In genomic region chr19:33279430-33280350, GRCh38 we compare ENCODE assay signal across 1 cellular context.
TF ChIP-seq lines count a peak whose summit lies in the region.

No MANE protein-coding gene starts in this region.

TF ChIP-seq in HepG2, 621 proteins besides CTCF, POLR2A, EP300 and RAD21 (continued from another document):
- TF ChIP-seq, protein P1, sequence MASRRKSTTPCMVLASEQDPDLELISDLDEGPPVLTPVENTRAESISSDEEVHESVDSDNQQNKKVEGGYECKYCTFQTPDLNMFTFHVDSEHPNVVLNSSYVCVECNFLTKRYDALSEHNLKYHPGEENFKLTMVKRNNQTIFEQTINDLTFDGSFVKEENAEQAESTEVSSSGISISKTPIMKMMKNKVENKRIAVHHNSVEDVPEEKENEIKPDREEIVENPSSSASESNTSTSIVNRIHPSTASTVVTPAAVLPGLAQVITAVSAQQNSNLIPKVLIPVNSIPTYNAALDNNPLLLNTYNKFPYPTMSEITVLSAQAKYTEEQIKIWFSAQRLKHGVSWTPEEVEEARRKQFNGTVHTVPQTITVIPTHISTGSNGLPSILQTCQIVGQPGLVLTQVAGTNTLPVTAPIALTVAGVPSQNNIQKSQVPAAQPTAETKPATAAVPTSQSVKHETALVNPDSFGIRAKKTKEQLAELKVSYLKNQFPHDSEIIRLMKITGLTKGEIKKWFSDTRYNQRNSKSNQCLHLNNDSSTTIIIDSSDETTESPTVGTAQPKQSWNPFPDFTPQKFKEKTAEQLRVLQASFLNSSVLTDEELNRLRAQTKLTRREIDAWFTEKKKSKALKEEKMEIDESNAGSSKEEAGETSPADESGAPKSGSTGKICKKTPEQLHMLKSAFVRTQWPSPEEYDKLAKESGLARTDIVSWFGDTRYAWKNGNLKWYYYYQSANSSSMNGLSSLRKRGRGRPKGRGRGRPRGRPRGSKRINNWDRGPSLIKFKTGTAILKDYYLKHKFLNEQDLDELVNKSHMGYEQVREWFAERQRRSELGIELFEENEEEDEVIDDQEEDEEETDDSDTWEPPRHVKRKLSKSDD (CRISPR knock-in tag; IDR thresholded peaks at IDR 0.05; ENCODE audit: low read depth) = no peak
- TF ChIP-seq PPARG (CRISPR knock-in tag; conservative IDR thresholded peaks at IDR 0.05) = peak; percentile 56
- TF ChIP-seq RXRA (CRISPR knock-in tag; IDR thresholded peaks at IDR 0.05) = peak; percentile 63; the same call in 1 of the 2 replicates
- TF ChIP-seq FOXK2 (IDR thresholded peaks at IDR 0.05) = no peak
- no peak for TF ChIP-seq MTF2 (CRISPR knock-in tag; IDR thresholded peaks at IDR 0.05; ENCODE audit: borderline replicate concordance)
- no peak for TF ChIP-seq ZNF720 (CRISPR knock-in tag; IDR thresholded peaks at IDR 0.05)
